2 cellular contexts compared by ENCODE assay signal in genomic region chr9:4706971-4707622, GRCh38.
TF ChIP-seq lines count a peak whose summit lies in the region.

No MANE protein-coding gene starts in this region.

TF ChIP-seq in A549, 52 proteins besides CTCF, POLR2A, EP300 and RAD21:
- TF ChIP-seq HDAC2 (IDR thresholded peaks at IDR 0.05) (no peak), MYC (IDR thresholded peaks at IDR 0.05; ENCODE audit: borderline replicate concordance, low read length) (no peak), HES2 (IDR thresholded peaks at IDR 0.05) (no peak), ZFP36 (IDR thresholded peaks at IDR 0.05; ENCODE audit: borderline replicate concordance, partially characterized antibody) (no peak), SMC3 (IDR thresholded peaks at IDR 0.05) (no peak), NFE2L2 (conservative IDR thresholded peaks at IDR 0.05; ENCODE audit: low read length) (no peak), HEYL (CRISPR knock-in tag; IDR thresholded peaks at IDR 0.05) (no peak), ZNF302 (CRISPR knock-in tag; IDR thresholded peaks at IDR 0.05) (no peak), CHD2 (IDR thresholded peaks at IDR 0.05; ENCODE audit: low read length, partially characterized antibody) (no peak), ZC3H11A (IDR thresholded peaks at IDR 0.05) (no peak), EHF (CRISPR knock-in tag; IDR thresholded peaks at IDR 0.05) (no peak), BHLHE40 (IDR thresholded peaks at IDR 0.05; ENCODE audit: low read depth, low read length) (no peak), PHF8 (IDR thresholded peaks at IDR 0.05; ENCODE audit: borderline replicate concordance, low read depth) (no peak)

TF ChIP-seq in K562, 482 proteins besides CTCF, POLR2A, EP300 and RAD21:
- TF ChIP-seq SMARCB1 (IDR thresholded peaks at IDR 0.05; ENCODE audit: insufficient read length, low read depth) (no peak), SREBF1 (IDR thresholded peaks at IDR 0.05; ENCODE audit: borderline replicate concordance, low read depth, low read length) (no peak), CBX5 (IDR thresholded peaks at IDR 0.05; ENCODE audit: borderline replicate concordance, low read depth) (no peak), ZNF23 (CRISPR knock-in tag; IDR thresholded peaks at IDR 0.05) (no peak), ARID3A (IDR thresholded peaks at IDR 0.05; ENCODE audit: borderline replicate concordance, low read depth, low read length) (no peak), TAF1 (IDR thresholded peaks at IDR 0.05; ENCODE audit: control insufficient read depth, extremely low read depth, insufficient read depth, low read length, severe bottlenecking) (no peak), SP2 (IDR thresholded peaks at IDR 0.05; ENCODE audit: extremely low read depth, low read depth, low read length, poor library complexity, severe bottlenecking) (no peak), HBP1 (CRISPR knock-in tag; IDR thresholded peaks at IDR 0.05) (no peak), GATAD2B (IDR thresholded peaks at IDR 0.05; ENCODE audit: borderline replicate concordance) (no peak), TCF15 (CRISPR knock-in tag; IDR thresholded peaks at IDR 0.05) (no peak), THRA (IDR thresholded peaks at IDR 0.05) (no peak), MXI1 (IDR thresholded peaks at IDR 0.05; ENCODE audit: low read depth, low read length) (no peak), USF1 (CRISPR knock-in tag; IDR thresholded peaks at IDR 0.05) (no peak), STAG1 (CRISPR knock-in tag; IDR thresholded peaks at IDR 0.05; ENCODE audit: borderline replicate concordance) (no peak), FOXJ2 (tag; IDR thresholded peaks at IDR 0.05) (no peak), ZKSCAN1 (IDR thresholded peaks at IDR 0.05; ENCODE audit: low read depth, low read length) (no peak), RNF2 (IDR thresholded peaks at IDR 0.05) (no peak), ZNF740 (CRISPR knock-in tag; IDR thresholded peaks at IDR 0.05) (no peak), ZNF740 (tag; IDR thresholded peaks at IDR 0.05) (no peak)
